10 cellular contexts compared by ENCODE assay signal in the genomic region with DNA sequence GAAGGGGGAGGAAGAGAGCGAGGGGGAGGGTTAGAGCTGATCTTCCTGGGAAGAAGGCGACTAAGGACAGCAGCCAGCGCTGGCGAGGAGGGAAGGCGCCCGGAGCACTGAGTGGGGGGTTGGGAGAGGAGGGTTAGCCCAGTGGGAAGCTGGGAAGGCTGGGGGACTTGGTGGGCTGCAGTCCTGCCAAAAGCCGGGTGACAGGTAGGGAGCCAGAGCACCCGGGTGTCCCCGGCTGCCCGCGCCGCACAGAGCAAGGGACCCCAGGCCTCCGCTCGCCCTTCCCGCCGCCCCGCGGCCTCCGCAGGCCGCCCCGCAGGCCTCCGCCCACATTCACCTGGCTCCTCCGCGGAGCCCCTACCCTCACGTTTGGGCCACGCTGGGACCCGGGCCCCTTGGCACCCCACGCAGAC. TPM values are rescaled to one million over a fixed set of nuclear protein-coding genes. Genes with fewer than 3 reads are reported as not detected.
DNase-seq lines count a peak whose midpoint lies in the region; ATAC-seq and TF ChIP-seq lines count a peak whose summit lies in the region.
"Had no signal": no experiment of that assay in that cellular context is flagged by ENCODE, and none has a peak within 500 bp of the region (broad histone marks: within the 10 kb centered on the region; RNA-seq: fewer than 3 reads in every experiment).

No MANE protein-coding gene starts in this region.

- WGBS in aorta, 2 donors, result 3 to 4% methylated on average over 25 to 28 of the region's 28 CpGs

- H3K27ac Mint-ChIP-seq in stimulated activated naive CD8-positive, alpha-beta T cell treated with anti-CD3 and anti-CD28 coated beads, Interleukin-15, Interleukin-2, amounts not matched to agents 100 ng/mL and 50 ng/mL, for 24 hours, result no peak overlapping the region
- no peak overlapping the region for H3K27ac Mint-ChIP-seq in activated T-helper 1 cell treated with anti-CD3 and anti-CD28 coated beads, Interleukin-12 subunit alpha, Interleukin-12 subunit beta, Interleukin-2, Interleukin-4 antibody, amounts not matched to agents 30 ng/mL and 10 ng/mL and 1 ng/mL, durations not matched to agents 14 hours and 24 hours and 36 hours
- H3K27ac Mint-ChIP-seq in activated CD8-positive, alpha-beta memory T cell treated with anti-CD3 and anti-CD28 coated beads, Interleukin-2, amount 10 ng/mL, durations not matched to agents 7 days and 5 days, result no peak overlapping the region

- no peaks in the 10 kb centered on the region for H3K9me3 ChIP-seq in effector memory CD4-positive, alpha-beta T cell (ENCODE audit: control insufficient read depth, low read length)
- H3K9me3 ChIP-seq in mucosa of descending colon, result no peaks in the 10 kb centered on the region
- H3K9me3 ChIP-seq in aorta (ENCODE audit: control insufficient read depth, low read length), result no peaks in the 10 kb centered on the region

- no peaks in the 10 kb centered on the region for H3K36me3 ChIP-seq in effector memory CD4-positive, alpha-beta T cell (ENCODE audit: control insufficient read depth, insufficient read depth, low read length)
- H3K36me3 ChIP-seq in mucosa of descending colon (ENCODE audit: low read depth) (no peaks in the 10 kb centered on the region), aorta (ENCODE audit: control insufficient read depth in 1 of 2, insufficient read depth in 2 of 2, low read length in 1 of 2) (no peaks in the 10 kb centered on the region)

- no peak for TF ChIP-seq CTCF in mucosa of descending colon (IDR thresholded peaks at IDR 0.05)

- CTCF ChIA-PET in activated CD8-positive, alpha-beta memory T cell treated with anti-CD3 and anti-CD28 coated beads, Interleukin-2, amount 10 ng/mL, durations not matched to agents 7 days and 5 days (lab: Charles Lee), result no interaction called here

- intact Hi-C loops in mucosa of descending colon (cut with DNase I, micrococcal nuclease), result no loop called here
- intact Hi-C loops in aorta (cut with DNase I), result no loop called here
- intact Hi-C loops in activated T-helper 1 cell treated with anti-CD3 and anti-CD28 coated beads, Interleukin-12 subunit alpha, Interleukin-12 subunit beta, Interleukin-2, Interleukin-4 antibody, amounts not matched to agents 30 ng/mL and 10 ng/mL and 1 ng/mL, durations not matched to agents 14 hours and 24 hours and 36 hours (cut with micrococcal nuclease), result no loop called here

- H3K27ac ChIP-seq in effector memory CD4-positive, alpha-beta T cell (ENCODE audit: insufficient read depth, low read length, poor library complexity, severe bottlenecking), result no peak overlapping the region
- H3K27ac ChIP-seq in aorta (ENCODE audit: low read depth in 1 of 2, low read length in 2 of 2), result no peak overlapping the region

- no peak for DNase-seq in stimulated activated naive CD8-positive, alpha-beta T cell treated with anti-CD3 and anti-CD28 coated beads, Interleukin-15, Interleukin-2, amounts not matched to agents 100 U/mL and 50 U/mL, for 24 hours
- no peak for DNase-seq in effector memory CD4-positive, alpha-beta T cell
- DNase-seq in mucosa of descending colon (peak in 2 of 3 donors; percentile 36 to 47), aorta (no peak), HPDE6-E6E7 (ENCODE audit: extremely low spot score) (no peak)
- no peak for DNase-seq in activated T-helper 1 cell treated with anti-CD3 and anti-CD28 coated beads, Interleukin-12 subunit alpha, Interleukin-12 subunit beta, Interleukin-2, Interleukin-4 antibody, amounts not matched to agents 30 ng/mL and 10 ng/mL and 1 ng/mL, durations not matched to agents 14 hours and 24 hours and 36 hours (ENCODE audit: low spot score)
- DNase-seq in activated CD8-positive, alpha-beta memory T cell treated with anti-CD3 and anti-CD28 coated beads, Interleukin-2, amount 10 ng/mL, durations not matched to agents 7 days and 5 days, result no peak
- DNase-seq: activated CD8-positive, alpha-beta memory T cell treated with anti-CD3 and anti-CD28 coated beads, Interleukin-2, amount 50 U/mL, for 48 hours; GDM1 had no signal

- H3K9me3 Mint-ChIP-seq in stimulated activated naive CD8-positive, alpha-beta T cell treated with anti-CD3 and anti-CD28 coated beads, Interleukin-15, Interleukin-2, amounts not matched to agents 100 ng/mL and 50 ng/mL, for 24 hours, result no peaks in the 10 kb centered on the region
- no peaks in the 10 kb centered on the region for H3K9me3 Mint-ChIP-seq in activated T-helper 1 cell treated with anti-CD3 and anti-CD28 coated beads, Interleukin-12 subunit alpha, Interleukin-12 subunit beta, Interleukin-2, Interleukin-4 antibody, amounts not matched to agents 30 ng/mL and 10 ng/mL and 1 ng/mL, durations not matched to agents 14 hours and 24 hours and 36 hours
- H3K9me3 Mint-ChIP-seq in activated CD8-positive, alpha-beta memory T cell treated with anti-CD3 and anti-CD28 coated beads, Interleukin-2, amount 10 ng/mL, durations not matched to agents 7 days and 5 days (ENCODE audit: low read depth), result no peaks in the 10 kb centered on the region

- no peaks in the 10 kb centered on the region for H3K36me3 Mint-ChIP-seq in stimulated activated naive CD8-positive, alpha-beta T cell treated with anti-CD3 and anti-CD28 coated beads, Interleukin-15, Interleukin-2, amounts not matched to agents 100 ng/mL and 50 ng/mL, for 24 hours (ENCODE audit: low read depth)
- no peaks in the 10 kb centered on the region for H3K36me3 Mint-ChIP-seq in activated T-helper 1 cell treated with anti-CD3 and anti-CD28 coated beads, Interleukin-12 subunit alpha, Interleukin-12 subunit beta, Interleukin-2, Interleukin-4 antibody, amounts not matched to agents 30 ng/mL and 10 ng/mL and 1 ng/mL, durations not matched to agents 14 hours and 24 hours and 36 hours (ENCODE audit: low read depth)
- H3K36me3 Mint-ChIP-seq in activated CD8-positive, alpha-beta memory T cell treated with anti-CD3 and anti-CD28 coated beads, Interleukin-2, amount 10 ng/mL, durations not matched to agents 7 days and 5 days, result peaks cover 1% of the 10 kb centered on the region

- peak overlapping the region; percentile 32 for H3K4me3 ChIP-seq in effector memory CD4-positive, alpha-beta T cell (ENCODE audit: insufficient read depth, low read depth, low read length, poor library complexity, severe bottlenecking)
- H3K4me3 ChIP-seq in mucosa of descending colon (peak overlapping the region; percentile 34), aorta (ENCODE audit: low read length in 2 of 2) (peak overlapping the region; percentile 2 to 62)

- H3K27me3 Mint-ChIP-seq in stimulated activated naive CD8-positive, alpha-beta T cell treated with anti-CD3 and anti-CD28 coated beads, Interleukin-15, Interleukin-2, amounts not matched to agents 100 ng/mL and 50 ng/mL, for 24 hours, result peaks cover 63% of the 10 kb centered on the region
- H3K27me3 Mint-ChIP-seq in activated T-helper 1 cell treated with anti-CD3 and anti-CD28 coated beads, Interleukin-12 subunit alpha, Interleukin-12 subunit beta, Interleukin-2, Interleukin-4 antibody, amounts not matched to agents 30 ng/mL and 10 ng/mL and 1 ng/mL, durations not matched to agents 14 hours and 24 hours and 36 hours (ENCODE audit: insufficient read depth), result peaks cover 54% of the 10 kb centered on the region
- peaks cover 55% of the 10 kb centered on the region for H3K27me3 Mint-ChIP-seq in activated CD8-positive, alpha-beta memory T cell treated with anti-CD3 and anti-CD28 coated beads, Interleukin-2, amount 10 ng/mL, durations not matched to agents 7 days and 5 days

- H3K4me1 Mint-ChIP-seq in stimulated activated naive CD8-positive, alpha-beta T cell treated with anti-CD3 and anti-CD28 coated beads, Interleukin-15, Interleukin-2, amounts not matched to agents 100 ng/mL and 50 ng/mL, for 24 hours (ENCODE audit: low read depth), result peaks cover 15% of the 10 kb centered on the region
- H3K4me1 Mint-ChIP-seq in activated T-helper 1 cell treated with anti-CD3 and anti-CD28 coated beads, Interleukin-12 subunit alpha, Interleukin-12 subunit beta, Interleukin-2, Interleukin-4 antibody, amounts not matched to agents 30 ng/mL and 10 ng/mL and 1 ng/mL, durations not matched to agents 14 hours and 24 hours and 36 hours (ENCODE audit: low read depth), result peaks cover 19% of the 10 kb centered on the region
- peaks cover 16% of the 10 kb centered on the region for H3K4me1 Mint-ChIP-seq in activated CD8-positive, alpha-beta memory T cell treated with anti-CD3 and anti-CD28 coated beads, Interleukin-2, amount 10 ng/mL, durations not matched to agents 7 days and 5 days

- no peak for ATAC-seq in stimulated activated naive CD8-positive, alpha-beta T cell treated with anti-CD3 and anti-CD28 coated beads, Interleukin-15, Interleukin-2, amounts not matched to agents 100 U/mL and 50 U/mL, for 24 hours
- ATAC-seq in mucosa of descending colon, result peak; percentile 68
- peak; percentile 30 for ATAC-seq in aorta (ENCODE audit: low FRiP score)
- ATAC-seq in activated CD8-positive, alpha-beta memory T cell treated with anti-CD3 and anti-CD28 coated beads, Interleukin-2, amount 10 ng/mL, durations not matched to agents 7 days and 5 days, result no peak

- H3K4me1 ChIP-seq in effector memory CD4-positive, alpha-beta T cell (ENCODE audit: control insufficient read depth, insufficient read depth, low read length, poor library complexity, severe bottlenecking), result peaks cover 9% of the 10 kb centered on the region
- H3K4me1 ChIP-seq in mucosa of descending colon (ENCODE audit: low read depth), result peaks cover 6% of the 10 kb centered on the region
- no peaks in the 10 kb centered on the region for H3K4me1 ChIP-seq in aorta (ENCODE audit: control insufficient read depth in 1 of 2, insufficient read depth in 2 of 2, low read length in 2 of 2)

- H3K27me3 ChIP-seq in effector memory CD4-positive, alpha-beta T cell (replicated peaks; ENCODE audit: control insufficient read depth, insufficient read depth, low read length, poor library complexity, severe bottlenecking), result peaks cover 34% of the 10 kb centered on the region
- H3K27me3 ChIP-seq in aorta (ENCODE audit: control insufficient read depth in 1 of 2, insufficient read depth in 2 of 2, low read length in 1 of 2), result peaks cover 0 to 1% of the 10 kb centered on the region in 2 donors

- H3K4me3 Mint-ChIP-seq in stimulated activated naive CD8-positive, alpha-beta T cell treated with anti-CD3 and anti-CD28 coated beads, Interleukin-15, Interleukin-2, amounts not matched to agents 100 ng/mL and 50 ng/mL, for 24 hours, result peak overlapping the region; percentile 13
- H3K4me3 Mint-ChIP-seq in activated T-helper 1 cell treated with anti-CD3 and anti-CD28 coated beads, Interleukin-12 subunit alpha, Interleukin-12 subunit beta, Interleukin-2, Interleukin-4 antibody, amounts not matched to agents 30 ng/mL and 10 ng/mL and 1 ng/mL, durations not matched to agents 14 hours and 24 hours and 36 hours, result no peak overlapping the region
- H3K4me3 Mint-ChIP-seq in activated CD8-positive, alpha-beta memory T cell treated with anti-CD3 and anti-CD28 coated beads, Interleukin-2, amount 10 ng/mL, durations not matched to agents 7 days and 5 days, result no peak overlapping the region

RNA-seq across cellular contexts. Expression of a gene that starts 0.4 kb away (rescaled TPM):
- 10 to 100 TPM in 2 of 3 donors, 1 to 10 TPM in 1; 8.0 to 19.3 (median 13.6) TPM for total RNA-seq in mucosa of descending colon
- total RNA-seq in aorta, result 1 to 10 TPM; 1.4 to 2.6 TPM
- polyA plus RNA-seq in aorta, result 1 to 10 TPM in 1 of 2 donors, not detected in 1; 1.1 TPM
- 1.1 TPM in 2 replicates for total RNA-seq in activated T-helper 1 cell treated with anti-CD3 and anti-CD28 coated beads, Interleukin-12 subunit alpha, Interleukin-12 subunit beta, Interleukin-2, Interleukin-4 antibody, amounts not matched to agents 30 ng/mL and 10 ng/mL and 1 ng/mL, durations not matched to agents 14 hours and 24 hours and 36 hours
- total RNA-seq in activated CD8-positive, alpha-beta memory T cell treated with anti-CD3 and anti-CD28 coated beads, Interleukin-2, amount 10 ng/mL, durations not matched to agents 7 days and 5 days, result 1 to 10 TPM; 1.3 to 4.3 TPM

Comparison
In these comparisons a context has a peak if more than half of its experiments do, and no peak if none do; other contexts are left out.
1. ATAC-seq: peak in mucosa of descending colon (single experiment) and aorta (single experiment); none in stimulated activated naive CD8-positive, alpha-beta T cell treated with anti-CD3 and anti-CD28 coated beads, Interleukin-15, Interleukin-2, amounts not matched to agents 100 U/mL and 50 U/mL, for 24 hours (single experiment) and activated CD8-positive, alpha-beta memory T cell treated with anti-CD3 and anti-CD28 coated beads, Interleukin-2, amount 10 ng/mL, durations not matched to agents 7 days and 5 days (single experiment).
2. DNase-seq: peak in mucosa of descending colon (2 of 3); none in stimulated activated naive CD8-positive, alpha-beta T cell treated with anti-CD3 and anti-CD28 coated beads, Interleukin-15, Interleukin-2, amounts not matched to agents 100 U/mL and 50 U/mL, for 24 hours (single experiment), effector memory CD4-positive, alpha-beta T cell (0 of 3), aorta (0 of 2), HPDE6-E6E7 (single experiment), activated T-helper 1 cell treated with anti-CD3 and anti-CD28 coated beads, Interleukin-12 subunit alpha, Interleukin-12 subunit beta, Interleukin-2, Interleukin-4 antibody, amounts not matched to agents 30 ng/mL and 10 ng/mL and 1 ng/mL, durations not matched to agents 14 hours and 24 hours and 36 hours (single experiment) and activated CD8-positive, alpha-beta memory T cell treated with anti-CD3 and anti-CD28 coated beads, Interleukin-2, amount 10 ng/mL, durations not matched to agents 7 days and 5 days (single experiment).
3. Peak in every context shown above with its lines, with median percentiles within 50 percentile points of each other: H3K4me3 ChIP-seq.